1 cellular context compared by ENCODE assay signal in the genomic region with DNA sequence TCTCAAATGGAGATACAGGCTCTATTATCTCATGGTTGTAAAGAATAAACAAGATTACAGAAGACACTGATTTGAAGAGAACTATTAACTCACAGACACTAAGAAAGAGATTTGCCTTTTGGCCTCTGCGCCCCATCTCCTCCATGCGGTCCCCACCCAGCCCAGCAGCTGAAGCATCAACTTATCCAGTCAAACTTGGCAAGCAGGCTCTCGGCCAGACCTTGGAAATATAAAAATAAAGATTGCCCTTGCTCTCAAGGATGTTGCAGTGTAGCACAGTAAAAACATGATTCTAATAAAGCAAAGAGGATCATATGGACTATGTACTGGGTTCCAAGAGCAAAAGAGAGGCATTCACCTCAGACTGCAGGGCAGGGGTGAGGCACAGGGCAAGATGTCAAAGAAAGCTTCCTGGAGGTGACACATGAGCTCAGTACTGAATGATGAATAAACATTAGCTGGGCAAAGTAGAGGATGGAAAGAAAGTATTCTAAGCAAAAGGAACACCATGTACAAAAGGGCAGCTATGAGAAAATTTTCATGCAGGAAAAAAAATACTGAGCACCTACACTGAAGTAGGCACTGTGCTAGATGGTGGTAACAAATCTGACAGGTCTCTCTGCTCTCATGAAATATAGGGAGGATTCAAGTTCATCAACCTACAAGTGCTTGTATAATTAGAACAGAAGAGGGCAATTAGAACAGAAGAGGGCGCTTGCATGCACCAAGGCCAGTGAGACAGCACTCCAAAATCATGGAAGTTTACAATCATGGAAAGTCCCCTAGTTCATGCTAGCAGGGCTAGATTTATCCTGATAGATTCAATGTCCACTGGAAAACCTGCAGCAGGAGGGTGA.
TF ChIP-seq lines count a peak whose summit lies in the region.

No MANE protein-coding gene starts in this region.

TF ChIP-seq in IMR-90, 13 proteins besides CTCF, POLR2A, EP300 and RAD21:
- TF ChIP-seq FOS (IDR thresholded peaks at IDR 0.05; ENCODE audit: low read depth, low read length): no peak
- TF ChIP-seq BHLHE40 (IDR thresholded peaks at IDR 0.05; ENCODE audit: low read depth, low read length): no peak
- TF ChIP-seq SMC3 (IDR thresholded peaks at IDR 0.05; ENCODE audit: low read depth, low read length): no peak
- no peak for TF ChIP-seq MAFK (IDR thresholded peaks at IDR 0.05; ENCODE audit: low read depth, low read length)
- TF ChIP-seq CEBPB (IDR thresholded peaks at IDR 0.05; ENCODE audit: low read depth, low read length): no peak
- TF ChIP-seq, protein P1, sequence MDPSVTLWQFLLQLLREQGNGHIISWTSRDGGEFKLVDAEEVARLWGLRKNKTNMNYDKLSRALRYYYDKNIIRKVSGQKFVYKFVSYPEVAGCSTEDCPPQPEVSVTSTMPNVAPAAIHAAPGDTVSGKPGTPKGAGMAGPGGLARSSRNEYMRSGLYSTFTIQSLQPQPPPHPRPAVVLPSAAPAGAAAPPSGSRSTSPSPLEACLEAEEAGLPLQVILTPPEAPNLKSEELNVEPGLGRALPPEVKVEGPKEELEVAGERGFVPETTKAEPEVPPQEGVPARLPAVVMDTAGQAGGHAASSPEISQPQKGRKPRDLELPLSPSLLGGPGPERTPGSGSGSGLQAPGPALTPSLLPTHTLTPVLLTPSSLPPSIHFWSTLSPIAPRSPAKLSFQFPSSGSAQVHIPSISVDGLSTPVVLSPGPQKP (IDR thresholded peaks at IDR 0.05; ENCODE audit: borderline replicate concordance, low read depth, low read length): no peak
- TF ChIP-seq RCOR1 (IDR thresholded peaks at IDR 0.05; ENCODE audit: insufficient replicate concordance, low read length): no peak
- no peak for TF ChIP-seq CHD1 (IDR thresholded peaks at IDR 0.05; ENCODE audit: low read depth, low read length)
- TF ChIP-seq, protein P2, sequence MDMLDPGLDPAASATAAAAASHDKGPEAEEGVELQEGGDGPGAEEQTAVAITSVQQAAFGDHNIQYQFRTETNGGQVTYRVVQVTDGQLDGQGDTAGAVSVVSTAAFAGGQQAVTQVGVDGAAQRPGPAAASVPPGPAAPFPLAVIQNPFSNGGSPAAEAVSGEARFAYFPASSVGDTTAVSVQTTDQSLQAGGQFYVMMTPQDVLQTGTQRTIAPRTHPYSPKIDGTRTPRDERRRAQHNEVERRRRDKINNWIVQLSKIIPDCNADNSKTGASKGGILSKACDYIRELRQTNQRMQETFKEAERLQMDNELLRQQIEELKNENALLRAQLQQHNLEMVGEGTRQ (IDR thresholded peaks at IDR 0.05; ENCODE audit: low read depth, low read length): no peak
- TF ChIP-seq MAZ (IDR thresholded peaks at IDR 0.05; ENCODE audit: borderline replicate concordance, low read depth, low read length): no peak
- no peak for TF ChIP-seq RFX5 (IDR thresholded peaks at IDR 0.05; ENCODE audit: low read depth, low read length)
- TF ChIP-seq MXI1 (IDR thresholded peaks at IDR 0.05; ENCODE audit: borderline replicate concordance, low read depth, low read length): no peak
- TF ChIP-seq NFE2L2 (IDR thresholded peaks at IDR 0.05; ENCODE audit: low read depth, low read length): no peak
